In the genomic region with DNA sequence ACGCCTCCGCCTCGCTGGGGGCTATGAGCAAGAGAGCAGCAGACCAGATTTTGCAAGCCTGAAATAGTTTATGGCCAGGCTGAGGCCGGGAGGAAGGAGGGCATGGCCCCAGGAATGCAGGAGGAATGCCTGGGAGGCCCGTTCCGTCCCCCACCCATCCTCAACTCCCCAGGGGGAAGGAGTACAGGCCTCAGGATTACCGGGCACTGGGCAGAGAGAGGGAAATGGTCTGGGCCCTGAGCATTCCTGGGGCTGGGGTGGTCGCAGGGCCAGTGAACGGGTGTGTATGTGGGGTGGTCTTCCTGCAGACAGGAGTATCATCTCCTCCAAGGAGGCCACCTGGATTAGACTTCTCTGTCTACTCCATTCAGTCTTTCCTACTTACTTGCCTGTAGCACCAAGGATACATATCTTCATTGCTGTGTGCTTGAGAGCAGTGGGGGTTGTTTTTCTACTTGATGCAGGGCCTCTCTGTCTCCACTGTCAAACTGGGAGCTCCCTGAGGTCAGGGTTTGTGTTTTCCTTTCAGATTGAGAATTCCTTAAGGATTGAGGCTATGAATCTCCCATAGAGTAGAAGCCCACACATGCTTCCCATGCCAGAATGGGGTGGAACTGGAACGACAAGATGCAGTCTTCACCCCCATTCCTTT, we compare ENCODE assay signal across 15 cellular contexts.
DNase-seq lines count a peak whose midpoint lies in the region; TF ChIP-seq lines count a peak whose summit lies in the region.
"Had no signal": no experiment of that assay in that cellular context is flagged by ENCODE, and none has a peak within 500 bp of the region (broad histone marks: within the 10 kb centered on the region; RNA-seq: fewer than 3 reads in every experiment).

No MANE protein-coding gene starts in this region.

- no peak overlapping the region for H3K4me2 ChIP-seq in neuronal stem cell (ENCODE audit: insufficient read depth, low read length, poor library complexity, severe bottlenecking)

- H2BK5ac ChIP-seq in neuronal stem cell (ENCODE audit: low read length), result no peak overlapping the region

- H3K9me3 ChIP-seq in neuronal stem cell (replicated peaks in 1 of 2; ENCODE audit: control insufficient read depth in 2 of 2, insufficient read depth in 1 of 2, low read depth in 1 of 2, low read length in 2 of 2), result no peaks in the 10 kb centered on the region
- H3K9me3 ChIP-seq: testis had no signal

- DNase-seq in CD14-positive monocyte (ENCODE audit: low spot score) (peak; percentile 19), LoVo (ENCODE audit: low spot score) (peak; percentile 25), epidermal melanocyte (ENCODE audit: insufficient read length, low spot score) (peak; percentile 70), neuronal stem cell (ENCODE audit: low spot score) (no peak), immature natural killer cell (no peak), NCI-H510A treated with DMSO at 0.1 percent for 48 hours (lab: John Stamatoyannopoulos, UW) (no peak), NCI-H187 treated with DMSO at 0.1 percent for 48 hours (lab: John Stamatoyannopoulos, UW) (no peak), activated T-cell treated with anti-CD3 and anti-CD28 coated beads for 4 hours (no peak)
- DNase-seq: activated CD4-positive, CD25-positive, alpha-beta regulatory T cell; CD8-positive, alpha-beta T cell; NCI-H524 treated with DMSO at 0.1 percent for 48 hours; Right ventricle myocardium superior; testis had no signal

- peak overlapping the region; percentile 61 for H2BK12ac ChIP-seq in neuronal stem cell (ENCODE audit: low read length)

- intact Hi-C loops in CD14-positive monocyte (cut with micrococcal nuclease), result no loop called here

- no CpG with 5 or more reads among the region's 10 CpGs for WGBS in neuronal stem cell (ENCODE audit: extremely low coverage in 2 of 2, insufficient read length in 2 of 2, insufficient replicate concordance in 1 of 2), 2 donors

- H3K27ac Mint-ChIP-seq in CD14-positive monocyte, result no peak overlapping the region
- no peak overlapping the region for H3K27ac Mint-ChIP-seq in immature natural killer cell
- H3K27ac Mint-ChIP-seq: CD8-positive, alpha-beta T cell had no signal

- no peaks in the 10 kb centered on the region for H3K36me3 ChIP-seq in neuronal stem cell (replicated peaks in 1 of 2; ENCODE audit: control insufficient read depth in 2 of 2, insufficient read depth in 2 of 2, low read length in 2 of 2)

- H3K14ac ChIP-seq in neuronal stem cell (ENCODE audit: low read length), result no peak overlapping the region

- H2AFZ ChIP-seq in neuronal stem cell (ENCODE audit: low read length), result no peak overlapping the region

- no peak overlapping the region for H4K8ac ChIP-seq in neuronal stem cell (ENCODE audit: low read depth, low read length)

- H3K36me3 Mint-ChIP-seq in CD14-positive monocyte, result no peaks in the 10 kb centered on the region
- no peaks in the 10 kb centered on the region for H3K36me3 Mint-ChIP-seq in immature natural killer cell
- H3K36me3 Mint-ChIP-seq: CD8-positive, alpha-beta T cell had no signal

- no peak overlapping the region for H2BK15ac ChIP-seq in neuronal stem cell (ENCODE audit: low read length)

- H3K4me1 Mint-ChIP-seq in CD14-positive monocyte, result peaks cover 8% of the 10 kb centered on the region
- H3K4me1 Mint-ChIP-seq in immature natural killer cell, result no peaks in the 10 kb centered on the region
- H3K4me1 Mint-ChIP-seq: central memory CD8-positive, alpha-beta T cell had no signal

- H3K23ac ChIP-seq in neuronal stem cell (ENCODE audit: low read depth, low read length, poor library complexity), result no peak overlapping the region

- H3K18ac ChIP-seq in neuronal stem cell (ENCODE audit: low read length), result peak overlapping the region; percentile 60

- H3K27ac ChIP-seq in neuronal stem cell (replicated peaks; ENCODE audit: low read length), result no peak overlapping the region
- H3K27ac ChIP-seq: testis had no signal

- H3K27me3 ChIP-seq in neuronal stem cell (ENCODE audit: control insufficient read depth in 3 of 3, insufficient read depth in 3 of 3, low read depth in 1 of 3, low read length in 3 of 3), result peaks cover 0 to 41% (median 0%) of the 10 kb centered on the region in 3 experiments
- H3K27me3 ChIP-seq: testis had no signal

- TF ChIP-seq CTCF in CD14-positive monocyte (IDR thresholded peaks at IDR 0.05), result no peak

- H3K27me3 Mint-ChIP-seq in CD14-positive monocyte (ENCODE audit: low read depth in 3 of 3), result peaks cover 3 to 4% (median 4%) of the 10 kb centered on the region in 3 donors
- peaks cover 0 to 3% (median 0%) of the 10 kb centered on the region in 3 donors for H3K27me3 Mint-ChIP-seq in immature natural killer cell (ENCODE audit: low read depth in 3 of 3)

- H3K4me1 ChIP-seq in neuronal stem cell (ENCODE audit: control insufficient read depth in 2 of 2, insufficient read depth in 1 of 2, low read depth in 1 of 2, low read length in 2 of 2), result peaks cover 0 to 4% of the 10 kb centered on the region in 2 donors
- H3K4me1 ChIP-seq: testis had no signal

- no peak overlapping the region for H4K91ac ChIP-seq in neuronal stem cell (ENCODE audit: low read depth, low read length, poor library complexity)

- H3K4me3 ChIP-seq in neuronal stem cell (ENCODE audit: low read length in 2 of 2), result no peak overlapping the region
- H3K4me3 ChIP-seq: lung, testis had no signal

- no peak overlapping the region for H3K9ac ChIP-seq in neuronal stem cell (ENCODE audit: low read depth, low read length, poor library complexity)

- H3K4ac ChIP-seq in neuronal stem cell (ENCODE audit: low read length), result no peak overlapping the region

- H3K9me3 Mint-ChIP-seq in CD14-positive monocyte (no peaks in the 10 kb centered on the region), immature natural killer cell (no peaks in the 10 kb centered on the region)
- H3K9me3 Mint-ChIP-seq: CD8-positive, alpha-beta T cell; central memory CD8-positive, alpha-beta T cell had no signal

- H3K4me3 Mint-ChIP-seq in CD14-positive monocyte (no peak overlapping the region), immature natural killer cell (no peak overlapping the region)
- H3K4me3 Mint-ChIP-seq: CD8-positive, alpha-beta T cell; central memory CD8-positive, alpha-beta T cell had no signal

- peak overlapping the region; percentile 16 for H2AK5ac ChIP-seq in neuronal stem cell (ENCODE audit: low read depth, low read length)

- no peaks in the 10 kb centered on the region for H3K79me1 ChIP-seq in neuronal stem cell (ENCODE audit: low read depth, low read length)

- H2BK120ac ChIP-seq in neuronal stem cell (ENCODE audit: low read depth, low read length), result no peak overlapping the region

Comparison
In these comparisons a context has a peak if more than half of its experiments do, and no peak if none do; other contexts are left out.
1. DNase-seq: peak in CD14-positive monocyte (single experiment), LoVo (single experiment) and epidermal melanocyte (single experiment); none in neuronal stem cell (single experiment), immature natural killer cell (0 of 3), NCI-H510A treated with DMSO at 0.1 percent for 48 hours (single experiment), NCI-H187 treated with DMSO at 0.1 percent for 48 hours (single experiment) and activated T-cell treated with anti-CD3 and anti-CD28 coated beads for 4 hours (single experiment).